Comparison of ENCODE assay signal across 19 cellular contexts in genomic region chr17:77817953-77818352, GRCh38.
DNase-seq lines count a peak whose midpoint lies in the region; ATAC-seq and TF ChIP-seq lines count a peak whose summit lies in the region.
"Had no signal": no experiment of that assay in that cellular context is flagged by ENCODE, and none has a peak within 500 bp of the region (broad histone marks: within the 10 kb centered on the region; RNA-seq: fewer than 3 reads in every experiment).

No MANE protein-coding gene starts in this region.

- intact Hi-C loops in psoas muscle (cut with DNase I) = no loop called here

- no peaks in the 10 kb centered on the region for H3K4me1 ChIP-seq in psoas muscle
- H3K4me1 ChIP-seq: Peyer's patch had no signal

- H3K27ac Mint-ChIP-seq in WTC11 = no peak overlapping the region
- H3K27ac Mint-ChIP-seq: H9 had no signal

- H3K27ac ChIP-seq in psoas muscle = no peak overlapping the region
- no peak overlapping the region for H3K27ac ChIP-seq in RWPE1
- H3K27ac ChIP-seq: BLaER1 treated with 17β-estradiol and CSF1 and Interleukin-3, amounts not matched to agents 10 nM and 100 nM; KMS-11; Peyer's patch had no signal

- peaks cover 8% of the 10 kb centered on the region; the same call in 1 of the 2 replicates for H3K27me3 Mint-ChIP-seq in WTC11 (ENCODE audit: low read depth)

- ATAC-seq in WTC11 (peak; percentile 38; the same call in 1 of the 2 replicates), HG03457 (IDR thresholded peaks at IDR 0.05; ENCODE audit: unreplicated experiment) (no peak), psoas muscle (no peak)
- ATAC-seq: HepG2 had no signal

- no peaks in the 10 kb centered on the region for H3K36me3 Mint-ChIP-seq in WTC11

- no peak overlapping the region for H3K4me3 ChIP-seq in psoas muscle
- H3K4me3 ChIP-seq: BLaER1 treated with 17β-estradiol and CSF1 and Interleukin-3, amounts not matched to agents 10 nM and 100 nM; Peyer's patch had no signal

- H3K4me3 Mint-ChIP-seq in WTC11 = no peak overlapping the region
- H3K4me3 Mint-ChIP-seq: H9 had no signal

- CTCF ChIA-PET in WTC11 (lab: Charles Lee) (interaction anchor here (0.8 to 1.8 kb wide), 5 partner anchors 10 to 275 kb away, joined by 3 to 6 read pairs (median 3); no protein-coding TSS in a partner anchor), RWPE1 (lab: Yijun Ruan, JAX) (no interaction called here)

- H3K36me3 ChIP-seq in psoas muscle (ENCODE audit: insufficient read depth in 1 of 2, low read depth in 1 of 2) = no peaks in the 10 kb centered on the region
- H3K36me3 ChIP-seq: BLaER1 treated with 17β-estradiol and CSF1 and Interleukin-3, amounts not matched to agents 10 nM and 100 nM; Peyer's patch had no signal

- no peak for TF ChIP-seq CTCF in WTC11 (IDR thresholded peaks at IDR 0.05)
- no peak for TF ChIP-seq CTCF in psoas muscle (IDR thresholded peaks at IDR 0.05)
- TF ChIP-seq CTCF in RWPE1 (conservative IDR thresholded peaks at IDR 0.05; ENCODE audit: low read depth) = no peak

- H3K9me3 Mint-ChIP-seq in WTC11 = peaks cover 8% of the 10 kb centered on the region; the same call in 1 of the 2 replicates

- no peaks in the 10 kb centered on the region for H3K27me3 ChIP-seq in psoas muscle (ENCODE audit: insufficient read depth in 3 of 3, low read length in 2 of 3)
- H3K27me3 ChIP-seq: Peyer's patch had no signal

- no peaks in the 10 kb centered on the region for H3K9me3 ChIP-seq in psoas muscle
- H3K9me3 ChIP-seq: Peyer's patch had no signal

- POLR2A ChIA-PET in WTC11 (lab: Charles Lee) = no interaction called here
- POLR2A ChIA-PET in RWPE1 (lab: Yijun Ruan, JAX; ENCODE audit: low non-redundant PET) = no interaction called here

- peak; percentile 57 for DNase-seq in H4 (ENCODE audit: low spot score)
- no peak for DNase-seq in WTC11 (ENCODE audit: low spot score)
- peak; percentile 3 for DNase-seq in foreskin melanocyte
- no peak for DNase-seq in NCI-H82 treated with DMSO at 0.1 percent for 48 hours (lab: John Stamatoyannopoulos, UW; ENCODE audit: unreplicated experiment)
- DNase-seq in psoas muscle = no peak
- DNase-seq in RWPE1 (ENCODE audit: low spot score) = no peak
- DNase-seq: H9, NCI-H1417, NCI-H1930, NCI-H2171, NCI-H446 treated with DMSO at 0.1 percent for 48 hours, NCI-H774, Peyer's patch, SIG-M5, SW 1271 had no signal

- H3K4me1 Mint-ChIP-seq in WTC11 = peaks cover 34% of the 10 kb centered on the region

- WGBS in psoas muscle, 3 donors = 91 to 95% (median 93%) methylated on average over 4 of the region's 4 CpGs

TF ChIP-seq in WTC11, 78 proteins besides CTCF, POLR2A, EP300 and RAD21 (continues in another document):
- TF ChIP-seq, protein P1, sequence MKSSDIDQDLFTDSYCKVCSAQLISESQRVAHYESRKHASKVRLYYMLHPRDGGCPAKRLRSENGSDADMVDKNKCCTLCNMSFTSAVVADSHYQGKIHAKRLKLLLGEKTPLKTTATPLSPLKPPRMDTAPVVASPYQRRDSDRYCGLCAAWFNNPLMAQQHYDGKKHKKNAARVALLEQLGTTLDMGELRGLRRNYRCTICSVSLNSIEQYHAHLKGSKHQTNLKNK (CRISPR knock-in tag; IDR thresholded peaks at IDR 0.05) = no peak
- no peak for TF ChIP-seq MYBL2 (CRISPR knock-in tag; IDR thresholded peaks at IDR 0.05)
- no peak for TF ChIP-seq ATF3 (CRISPR knock-in tag; conservative IDR thresholded peaks at IDR 0.05)
- TF ChIP-seq FOXJ3 (CRISPR knock-in tag; IDR thresholded peaks at IDR 0.05; ENCODE audit: borderline replicate concordance) = no peak
- no peak for TF ChIP-seq JUN (CRISPR knock-in tag; IDR thresholded peaks at IDR 0.05)
- TF ChIP-seq JAZF1 (CRISPR knock-in tag; IDR thresholded peaks at IDR 0.05) = no peak
- TF ChIP-seq TP53 (CRISPR knock-in tag; IDR thresholded peaks at IDR 0.05) = no peak
- TF ChIP-seq AR (CRISPR knock-in tag; IDR thresholded peaks at IDR 0.05) = no peak
- no peak for TF ChIP-seq CDX4 (CRISPR knock-in tag; IDR thresholded peaks at IDR 0.05; ENCODE audit: borderline replicate concordance)
- no peak for TF ChIP-seq HMGA2 (CRISPR knock-in tag; IDR thresholded peaks at IDR 0.05)
- TF ChIP-seq, protein P2, sequence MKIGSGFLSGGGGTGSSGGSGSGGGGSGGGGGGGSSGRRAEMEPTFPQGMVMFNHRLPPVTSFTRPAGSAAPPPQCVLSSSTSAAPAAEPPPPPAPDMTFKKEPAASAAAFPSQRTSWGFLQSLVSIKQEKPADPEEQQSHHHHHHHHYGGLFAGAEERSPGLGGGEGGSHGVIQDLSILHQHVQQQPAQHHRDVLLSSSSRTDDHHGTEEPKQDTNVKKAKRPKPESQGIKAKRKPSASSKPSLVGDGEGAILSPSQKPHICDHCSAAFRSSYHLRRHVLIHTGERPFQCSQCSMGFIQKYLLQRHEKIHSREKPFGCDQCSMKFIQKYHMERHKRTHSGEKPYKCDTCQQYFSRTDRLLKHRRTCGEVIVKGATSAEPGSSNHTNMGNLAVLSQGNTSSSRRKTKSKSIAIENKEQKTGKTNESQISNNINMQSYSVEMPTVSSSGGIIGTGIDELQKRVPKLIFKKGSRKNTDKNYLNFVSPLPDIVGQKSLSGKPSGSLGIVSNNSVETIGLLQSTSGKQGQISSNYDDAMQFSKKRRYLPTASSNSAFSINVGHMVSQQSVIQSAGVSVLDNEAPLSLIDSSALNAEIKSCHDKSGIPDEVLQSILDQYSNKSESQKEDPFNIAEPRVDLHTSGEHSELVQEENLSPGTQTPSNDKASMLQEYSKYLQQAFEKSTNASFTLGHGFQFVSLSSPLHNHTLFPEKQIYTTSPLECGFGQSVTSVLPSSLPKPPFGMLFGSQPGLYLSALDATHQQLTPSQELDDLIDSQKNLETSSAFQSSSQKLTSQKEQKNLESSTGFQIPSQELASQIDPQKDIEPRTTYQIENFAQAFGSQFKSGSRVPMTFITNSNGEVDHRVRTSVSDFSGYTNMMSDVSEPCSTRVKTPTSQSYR (CRISPR knock-in tag; IDR thresholded peaks at IDR 0.05) = no peak
- no peak for TF ChIP-seq ZNF425 (CRISPR knock-in tag; conservative IDR thresholded peaks at IDR 0.05)
- no peak for TF ChIP-seq ELF4 (CRISPR knock-in tag; IDR thresholded peaks at IDR 0.05; ENCODE audit: low read depth)
- no peak for TF ChIP-seq ZBTB43 (CRISPR knock-in tag; IDR thresholded peaks at IDR 0.05)
- no peak for TF ChIP-seq OVOL2 (CRISPR knock-in tag; IDR thresholded peaks at IDR 0.05; ENCODE audit: borderline replicate concordance)
- no peak for TF ChIP-seq SOX15 (CRISPR knock-in tag; IDR thresholded peaks at IDR 0.05)

Comparison
In these comparisons a context has a peak if more than half of its experiments do, and no peak if none do; other contexts are left out.
1. DNase-seq: peak in H4 (single experiment) and foreskin melanocyte (single experiment); none in WTC11 (single experiment), NCI-H82 treated with DMSO at 0.1 percent for 48 hours (single experiment), psoas muscle (0 of 2) and RWPE1 (single experiment).